1 cellular context compared by ENCODE assay signal in genomic region chr7:112104153-112104552, GRCh38.
TF ChIP-seq lines count a peak whose summit lies in the region.

No MANE protein-coding gene starts in this region.

TF ChIP-seq in SK-N-SH treated with all-trans-retinoic acid at 6 μM for 48 hours, 23 proteins besides CTCF, POLR2A, EP300 and RAD21 (continued from another document):
- TF ChIP-seq, protein P1, sequence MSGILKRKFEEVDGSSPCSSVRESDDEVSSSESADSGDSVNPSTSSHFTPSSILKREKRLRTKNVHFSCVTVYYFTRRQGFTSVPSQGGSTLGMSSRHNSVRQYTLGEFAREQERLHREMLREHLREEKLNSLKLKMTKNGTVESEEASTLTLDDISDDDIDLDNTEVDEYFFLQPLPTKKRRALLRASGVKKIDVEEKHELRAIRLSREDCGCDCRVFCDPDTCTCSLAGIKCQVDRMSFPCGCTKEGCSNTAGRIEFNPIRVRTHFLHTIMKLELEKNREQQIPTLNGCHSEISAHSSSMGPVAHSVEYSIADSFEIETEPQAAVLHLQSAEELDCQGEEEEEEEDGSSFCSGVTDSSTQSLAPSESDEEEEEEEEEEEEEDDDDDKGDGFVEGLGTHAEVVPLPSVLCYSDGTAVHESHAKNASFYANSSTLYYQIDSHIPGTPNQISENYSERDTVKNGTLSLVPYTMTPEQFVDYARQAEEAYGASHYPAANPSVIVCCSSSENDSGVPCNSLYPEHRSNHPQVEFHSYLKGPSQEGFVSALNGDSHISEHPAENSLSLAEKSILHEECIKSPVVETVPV (CRISPR knock-in tag; IDR thresholded peaks at IDR 0.05), result peak; percentile 25; the same call in 1 of the 2 replicates
- TF ChIP-seq TOX (CRISPR knock-in tag; IDR thresholded peaks at IDR 0.05; ENCODE audit: borderline replicate concordance), result no peak
- TF ChIP-seq ARNTL (CRISPR knock-in tag; IDR thresholded peaks at IDR 0.05; ENCODE audit: borderline replicate concordance, low read depth), result no peak
- no peak for TF ChIP-seq CSDC2 (CRISPR knock-in tag; IDR thresholded peaks at IDR 0.05)
- no peak for TF ChIP-seq ZNF565 (CRISPR knock-in tag; conservative IDR thresholded peaks at IDR 0.05; ENCODE audit: low read depth)
- TF ChIP-seq CREB5 (CRISPR knock-in tag; IDR thresholded peaks at IDR 0.05; ENCODE audit: low read depth), result 0 out of 2 replicates have a peak, but pooled peaks have one; percentile 11
- no peak for TF ChIP-seq PPARA (CRISPR knock-in tag; IDR thresholded peaks at IDR 0.05; ENCODE audit: borderline replicate concordance)
- peak; percentile 40 for TF ChIP-seq ISL1 (CRISPR knock-in tag; IDR thresholded peaks at IDR 0.05)
- TF ChIP-seq ZFP3 (CRISPR knock-in tag; IDR thresholded peaks at IDR 0.05), result no peak
